In genomic region chr14:89842852-89843251, GRCh38 we compare ENCODE assay signal across 24 cellular contexts.
DNase-seq lines count a peak whose midpoint lies in the region; ATAC-seq, FAIRE-seq and TF ChIP-seq lines count a peak whose summit lies in the region.
"Had no signal": no experiment of that assay in that cellular context is flagged by ENCODE, and none has a peak within 500 bp of the region (broad histone marks: within the 10 kb centered on the region; RNA-seq: fewer than 3 reads in every experiment).

No MANE protein-coding gene starts in this region.

- TF ChIP-seq CTCF in colonic mucosa (IDR thresholded peaks at IDR 0.05) (no peak), HepG2 (CRISPR knock-in tag; IDR thresholded peaks at IDR 0.05) (no peak)

- no peaks in the 10 kb centered on the region for H3K9me3 ChIP-seq in colonic mucosa
- no peaks in the 10 kb centered on the region for H3K9me3 ChIP-seq in HepG2 (ENCODE audit: low read length)
- H3K9me3 ChIP-seq: BLaER1, HAP-1 had no signal

- intact Hi-C loops in colonic mucosa (cut with DNase I) (no loop called here), HepG2 (cut with micrococcal nuclease; ENCODE audit: unreplicated experiment) (no loop called here)

- TF ChIP-seq POLR2A in HepG2 (IDR thresholded peaks at IDR 0.05; ENCODE audit: insufficient read depth in 1 of 2, low read depth in 2 of 2, low read length in 2 of 2), result no peak

- no peak for ATAC-seq in activated naive CD8-positive, alpha-beta T cell treated with anti-CD3 and anti-CD28 coated beads, Interleukin-2, amount 10 ng/mL, durations not matched to agents 7 days and 5 days (ENCODE audit: low read depth)
- ATAC-seq in HepG2 (peak; percentile 73), GM21717 (IDR thresholded peaks at IDR 0.05; ENCODE audit: unreplicated experiment) (no peak)
- no peak for ATAC-seq in activated T-cell treated with anti-CD3 and anti-CD28 coated beads, Interleukin-2, amount 50 U/mL, for 4 hours
- ATAC-seq: CD8-positive, alpha-beta T cell; GM12878 had no signal

- H3K9ac ChIP-seq in colonic mucosa (ENCODE audit: low read depth in 2 of 2, low read length in 2 of 2) (no peak overlapping the region), HepG2 (ENCODE audit: insufficient read depth, low read depth, low read length) (no peak overlapping the region)
- H3K9ac ChIP-seq: BLaER1 had no signal

- no peak for FAIRE-seq in HepG2 (lab: Jason Lieb, UNC)
- FAIRE-seq: D721Med, GM12878, H54 had no signal

- H3K27me3 ChIP-seq in colonic mucosa (no peaks in the 10 kb centered on the region), HepG2 (ENCODE audit: control insufficient read depth in 1 of 2, insufficient read depth in 2 of 2, low read length in 2 of 2) (no peaks in the 10 kb centered on the region)
- H3K27me3 ChIP-seq: BLaER1 had no signal

- H3K4me3 Mint-ChIP-seq in activated naive CD8-positive, alpha-beta T cell treated with anti-CD3 and anti-CD28 coated beads, Interleukin-2, amount 10 ng/mL, durations not matched to agents 7 days and 5 days, result no peak overlapping the region
- H3K4me3 Mint-ChIP-seq in activated naive CD8-positive, alpha-beta T cell treated with anti-CD3 and anti-CD28 coated beads for 36 hours, result no peak overlapping the region
- H3K4me3 Mint-ChIP-seq in activated T-cell treated with anti-CD3 and anti-CD28 coated beads, Interleukin-2, amount 50 U/mL, for 4 hours, result no peak overlapping the region
- H3K4me3 Mint-ChIP-seq: B cell; CD4-positive, CD25-positive, alpha-beta regulatory T cell; CD8-positive, alpha-beta T cell; HFFc6 had no signal

- H3K4me1 Mint-ChIP-seq in activated naive CD8-positive, alpha-beta T cell treated with anti-CD3 and anti-CD28 coated beads, Interleukin-2, amount 10 ng/mL, durations not matched to agents 7 days and 5 days, result no peaks in the 10 kb centered on the region
- no peaks in the 10 kb centered on the region for H3K4me1 Mint-ChIP-seq in activated naive CD8-positive, alpha-beta T cell treated with anti-CD3 and anti-CD28 coated beads for 36 hours
- H3K4me1 Mint-ChIP-seq in activated T-cell treated with anti-CD3 and anti-CD28 coated beads, Interleukin-2, amount 50 U/mL, for 4 hours (ENCODE audit: low read depth), result no peaks in the 10 kb centered on the region
- H3K4me1 Mint-ChIP-seq: B cell had no signal

- H3K36me3 ChIP-seq in colonic mucosa (no peaks in the 10 kb centered on the region), HepG2 (replicated peaks in 1 of 2; ENCODE audit: control insufficient read depth in 1 of 2, insufficient read depth in 2 of 2, low read length in 2 of 2) (no peaks in the 10 kb centered on the region)
- H3K36me3 ChIP-seq: BLaER1, HAP-1 had no signal

- H3K36me3 Mint-ChIP-seq in activated naive CD8-positive, alpha-beta T cell treated with anti-CD3 and anti-CD28 coated beads, Interleukin-2, amount 10 ng/mL, durations not matched to agents 7 days and 5 days, result no peaks in the 10 kb centered on the region
- no peaks in the 10 kb centered on the region for H3K36me3 Mint-ChIP-seq in activated naive CD8-positive, alpha-beta T cell treated with anti-CD3 and anti-CD28 coated beads for 36 hours
- no peaks in the 10 kb centered on the region for H3K36me3 Mint-ChIP-seq in activated T-cell treated with anti-CD3 and anti-CD28 coated beads, Interleukin-2, amount 50 U/mL, for 4 hours (ENCODE audit: insufficient read depth)
- H3K36me3 Mint-ChIP-seq: CD8-positive, alpha-beta T cell had no signal

- H3K4me3 ChIP-seq in colonic mucosa (no peak overlapping the region), HepG2 (replicated peaks in 1 of 3; ENCODE audit: insufficient read depth in 1 of 3, low read depth in 2 of 3, low read length in 3 of 3) (no peak overlapping the region)
- H3K4me3 ChIP-seq: BLaER1, GM12878, HAP-1 had no signal

- no peaks in the 10 kb centered on the region for H3K4me1 ChIP-seq in colonic mucosa
- peaks cover 5% of the 10 kb centered on the region for H3K4me1 ChIP-seq in HepG2 (ENCODE audit: insufficient read depth, low read length)
- H3K4me1 ChIP-seq: BLaER1, HAP-1 had no signal

- in situ Hi-C loops in HepG2 (cut with HindIII; ENCODE audit: extremely low pct_ligation_motif_present, low pct_unique_long_range_greater_than_20kb), result no loop called here

- POLR2A ChIA-PET in activated naive CD8-positive, alpha-beta T cell treated with anti-CD3 and anti-CD28 coated beads, Interleukin-2, amount 10 ng/mL, durations not matched to agents 7 days and 5 days (lab: Charles Lee), result no interaction called here
- POLR2A ChIA-PET in HepG2 (lab: Yijun Ruan, JAX), result no interaction called here

- H3K27ac ChIP-seq in colonic mucosa (no peak overlapping the region), HepG2 (ENCODE audit: extremely low read length, insufficient read depth, low read length) (no peak overlapping the region)
- H3K27ac ChIP-seq: 22Rv1, BLaER1, C4-2B had no signal

- peaks cover 1% of the 10 kb centered on the region for H3K9me3 Mint-ChIP-seq in activated naive CD8-positive, alpha-beta T cell treated with anti-CD3 and anti-CD28 coated beads, Interleukin-2, amount 10 ng/mL, durations not matched to agents 7 days and 5 days
- H3K9me3 Mint-ChIP-seq in activated naive CD8-positive, alpha-beta T cell treated with anti-CD3 and anti-CD28 coated beads for 36 hours, result peaks cover 3% of the 10 kb centered on the region
- H3K9me3 Mint-ChIP-seq in activated T-cell treated with anti-CD3 and anti-CD28 coated beads, Interleukin-2, amount 50 U/mL, for 4 hours, result peaks cover 13% of the 10 kb centered on the region
- H3K9me3 Mint-ChIP-seq: HFFc6 had no signal

- H3K4me2 ChIP-seq in HepG2 (ENCODE audit: low read depth, low read length), result no peak overlapping the region
- H3K4me2 ChIP-seq: BLaER1 had no signal

- H4K20me1 ChIP-seq in HepG2 (ENCODE audit: insufficient read depth, low read length), result no peaks in the 10 kb centered on the region
- H4K20me1 ChIP-seq: BLaER1 had no signal

- TF ChIP-seq EP300 in HepG2 (IDR thresholded peaks at IDR 0.05; ENCODE audit: low read depth in 2 of 2, low read length in 2 of 2) (no peak), HepG2 (CRISPR knock-in tag; IDR thresholded peaks at IDR 0.05; ENCODE audit: borderline replicate concordance) (no peak)

- WGBS in HepG2 (ENCODE audit: low lambda C conversion rate), result 83% methylated on average over 3 of the region's 3 CpGs

- peaks cover 7% of the 10 kb centered on the region for H3K27me3 Mint-ChIP-seq in activated naive CD8-positive, alpha-beta T cell treated with anti-CD3 and anti-CD28 coated beads, Interleukin-2, amount 10 ng/mL, durations not matched to agents 7 days and 5 days
- H3K27me3 Mint-ChIP-seq in activated naive CD8-positive, alpha-beta T cell treated with anti-CD3 and anti-CD28 coated beads for 36 hours, result no peaks in the 10 kb centered on the region
- H3K27me3 Mint-ChIP-seq in activated T-cell treated with anti-CD3 and anti-CD28 coated beads, Interleukin-2, amount 50 U/mL, for 4 hours (ENCODE audit: low read depth), result no peaks in the 10 kb centered on the region
- H3K27me3 Mint-ChIP-seq: B cell; CD4-positive, CD25-positive, alpha-beta regulatory T cell had no signal

- H3K27ac Mint-ChIP-seq in activated naive CD8-positive, alpha-beta T cell treated with anti-CD3 and anti-CD28 coated beads, Interleukin-2, amount 10 ng/mL, durations not matched to agents 7 days and 5 days, result peak overlapping the region; percentile 22
- H3K27ac Mint-ChIP-seq in activated naive CD8-positive, alpha-beta T cell treated with anti-CD3 and anti-CD28 coated beads for 36 hours, result no peak overlapping the region
- H3K27ac Mint-ChIP-seq: B cell; CD4-positive, CD25-positive, alpha-beta regulatory T cell; CD8-positive, alpha-beta T cell; HFFc6 had no signal

- CTCF ChIA-PET in HepG2 (lab: Yijun Ruan, JAX; ENCODE audit: low intra/inter-chr PET ratio, low total read pairs), result no interaction called here

- H2AFZ ChIP-seq in HepG2 (ENCODE audit: low read length), result no peak overlapping the region

- no peak for TF ChIP-seq RAD21 in HepG2 (CRISPR knock-in tag; IDR thresholded peaks at IDR 0.05)

- BruUV-seq in HepG2 (replicated peaks; lab: Mats Ljungman, UMichigan), result no TSS peak

- DNase-seq in activated naive CD8-positive, alpha-beta T cell treated with anti-CD3 and anti-CD28 coated beads, Interleukin-2, amount 10 ng/mL, durations not matched to agents 7 days and 5 days, result no peak
- DNase-seq in activated naive CD8-positive, alpha-beta T cell treated with anti-CD3 and anti-CD28 coated beads for 36 hours, result no peak
- DNase-seq in colonic mucosa, result peak; percentile 21
- peak; percentile 15 for DNase-seq in HepG2 (ENCODE audit: low spot score)
- no peak for DNase-seq in stimulated activated CD4-positive, alpha-beta T cell treated with anti-CD3 and anti-CD28 coated beads, Interleukin-15, amount 100 ng/mL, for 24 hours
- no peak for DNase-seq in activated CD4-positive, alpha-beta T cell treated with anti-CD3 and anti-CD28 coated beads for 48 hours
- DNase-seq in activated T-cell treated with anti-CD3 and anti-CD28 coated beads, Interleukin-2, amount 50 U/mL, for 4 hours, result no peak
- DNase-seq: CD4-positive, CD25-positive, alpha-beta regulatory T cell; CD8-positive, alpha-beta T cell; DMS 273 treated with DMSO at 0.1 percent for 48 hours; DMS79; EL; GDM1; GOT3; HFFc6 had no signal

- H3K79me2 ChIP-seq in HepG2 (ENCODE audit: insufficient read depth, low read length), result no peaks in the 10 kb centered on the region

TF ChIP-seq in HepG2, 621 proteins besides CTCF, POLR2A, EP300 and RAD21 (continues in another document):
- TF ChIP-seq MBD4 (IDR thresholded peaks at IDR 0.05; ENCODE audit: borderline replicate concordance, low read length), result no peak
- no peak for TF ChIP-seq CHD4 (IDR thresholded peaks at IDR 0.05; ENCODE audit: borderline replicate concordance, low read length)
- TF ChIP-seq PHF8 (CRISPR knock-in tag; IDR thresholded peaks at IDR 0.05), result no peak
- TF ChIP-seq, protein P1, sequence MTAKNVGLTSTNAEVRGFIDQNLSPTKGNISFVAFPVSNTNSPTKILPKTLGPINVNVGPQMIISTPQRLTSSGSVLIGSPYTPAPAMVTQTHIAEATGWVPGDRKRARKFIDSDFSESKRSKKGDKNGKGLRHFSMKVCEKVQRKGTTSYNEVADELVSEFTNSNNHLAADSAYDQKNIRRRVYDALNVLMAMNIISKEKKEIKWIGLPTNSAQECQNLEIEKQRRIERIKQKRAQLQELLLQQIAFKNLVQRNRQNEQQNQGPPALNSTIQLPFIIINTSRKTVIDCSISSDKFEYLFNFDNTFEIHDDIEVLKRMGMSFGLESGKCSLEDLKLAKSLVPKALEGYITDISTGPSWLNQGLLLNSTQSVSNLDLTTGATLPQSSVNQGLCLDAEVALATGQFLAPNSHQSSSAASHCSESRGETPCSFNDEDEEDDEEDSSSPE (CRISPR knock-in tag; IDR thresholded peaks at IDR 0.05), result no peak
- TF ChIP-seq KAT8 (CRISPR knock-in tag; IDR thresholded peaks at IDR 0.05), result no peak
- TF ChIP-seq ZNF558 (CRISPR knock-in tag; IDR thresholded peaks at IDR 0.05; ENCODE audit: borderline replicate concordance), result no peak
- TF ChIP-seq KDM4B (CRISPR knock-in tag; IDR thresholded peaks at IDR 0.05), result no peak
- TF ChIP-seq THAP8 (CRISPR knock-in tag; IDR thresholded peaks at IDR 0.05; ENCODE audit: borderline replicate concordance), result no peak

Comparison
In these comparisons a context has a peak if more than half of its experiments do, and no peak if none do; other contexts are left out.
1. DNase-seq: peak in colonic mucosa (single experiment) and HepG2 (single experiment); none in activated naive CD8-positive, alpha-beta T cell treated with anti-CD3 and anti-CD28 coated beads, Interleukin-2, amount 10 ng/mL, durations not matched to agents 7 days and 5 days (single experiment), activated naive CD8-positive, alpha-beta T cell treated with anti-CD3 and anti-CD28 coated beads for 36 hours (single experiment), stimulated activated CD4-positive, alpha-beta T cell treated with anti-CD3 and anti-CD28 coated beads, Interleukin-15, amount 100 ng/mL, for 24 hours (single experiment), activated CD4-positive, alpha-beta T cell treated with anti-CD3 and anti-CD28 coated beads for 48 hours (single experiment) and activated T-cell treated with anti-CD3 and anti-CD28 coated beads, Interleukin-2, amount 50 U/mL, for 4 hours (single experiment).